13 cellular contexts compared by ENCODE assay signal in the genomic region with DNA sequence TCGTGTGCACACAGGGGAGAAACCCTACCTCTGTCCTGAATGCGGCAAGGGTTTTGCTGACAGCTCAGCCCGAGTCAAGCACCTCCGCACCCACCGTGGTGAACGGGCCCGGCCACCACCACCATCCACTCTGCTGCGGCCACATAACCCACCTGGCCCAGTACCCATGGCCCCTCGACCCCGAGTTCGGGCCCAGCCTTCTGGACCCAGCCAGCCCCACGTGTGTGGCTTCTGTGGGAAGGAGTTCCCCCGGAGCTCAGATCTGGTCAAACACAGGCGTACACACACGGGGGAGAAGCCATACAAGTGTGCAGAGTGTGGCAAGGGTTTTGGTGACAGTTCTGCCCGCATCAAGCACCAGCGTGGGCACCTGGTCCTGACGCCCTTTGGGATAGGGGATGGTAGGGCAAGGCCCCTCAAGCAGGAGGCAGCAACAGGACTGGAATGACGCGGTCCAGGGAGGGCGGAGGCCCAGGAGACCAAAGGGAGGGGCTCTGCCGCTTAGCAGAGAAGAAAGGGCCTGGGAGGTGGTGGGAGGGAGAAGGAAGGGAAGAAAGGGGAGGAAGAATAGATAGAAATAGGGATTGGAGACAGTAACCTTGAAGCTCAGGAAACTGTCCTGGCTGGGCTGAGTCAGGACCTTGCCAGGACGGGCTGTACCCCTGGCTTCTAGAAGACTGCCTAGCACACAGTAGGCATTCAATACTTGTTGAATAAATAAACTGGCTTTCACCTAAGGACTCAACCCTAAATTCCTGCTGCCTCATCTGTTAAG. TPM values are rescaled to one million over a fixed set of nuclear protein-coding genes. Genes with fewer than 3 reads are reported as not detected.
DNase-seq lines count a peak whose midpoint lies in the region; ATAC-seq and TF ChIP-seq lines count a peak whose summit lies in the region.
"Had no signal": no experiment of that assay in that cellular context is flagged by ENCODE, and none has a peak within 500 bp of the region (broad histone marks: within the 10 kb centered on the region; RNA-seq: fewer than 3 reads in every experiment).

No MANE protein-coding gene starts in this region.

- TF ChIP-seq RAD21 in IMR-90 (IDR thresholded peaks at IDR 0.05; ENCODE audit: low read length): no peak

- H3K27ac Mint-ChIP-seq in CD4-positive, alpha-beta T cell: peak overlapping the region; percentile 76
- peak overlapping the region; percentile 83 for H3K27ac Mint-ChIP-seq in neural crest cell (ENCODE audit: unreplicated experiment)

- no peaks in the 10 kb centered on the region for H3K9me3 ChIP-seq in CD4-positive, alpha-beta T cell (ENCODE audit: control insufficient read depth, low read length)
- no peaks in the 10 kb centered on the region for H3K9me3 ChIP-seq in IMR-90 (ENCODE audit: control insufficient read depth, insufficient read depth, low read length)
- no peaks in the 10 kb centered on the region for H3K9me3 ChIP-seq in testis

- H3K56ac ChIP-seq in IMR-90 (ENCODE audit: extremely low read depth, insufficient read depth, low read length): no peak overlapping the region

- no peak for ATAC-seq in CD4-positive, alpha-beta T cell (ENCODE audit: poor library complexity)
- ATAC-seq in IMR-90 (ENCODE audit: low read depth) (no peak), GM21367 (IDR thresholded peaks at IDR 0.05; ENCODE audit: unreplicated experiment) (no peak), HG02571 (IDR thresholded peaks at IDR 0.05; ENCODE audit: unreplicated experiment) (no peak), sciatic nerve (no peak)
- ATAC-seq: esophagus mucosa, Right ventricle myocardium inferior had no signal

- H3K79me1 ChIP-seq in IMR-90 (ENCODE audit: low read depth in 1 of 2, low read length in 2 of 2): peaks cover 0 to 46% of the 10 kb centered on the region in 2 experiments; a peak in 3 of 4 replicates

- peak overlapping the region; percentile 82 for H2AK9ac ChIP-seq in IMR-90 (replicated peaks; ENCODE audit: low read depth, low read length, poor library complexity)

- dilution Hi-C loops in IMR-90 (cut with HindIII; ENCODE audit: low sequenced_read_pairs, unreplicated experiment): no loop called here

- no peak overlapping the region for H3K14ac ChIP-seq in IMR-90 (replicated peaks; ENCODE audit: low read depth, low read length)

- no peak overlapping the region for H3K27ac ChIP-seq in CD4-positive, alpha-beta T cell (ENCODE audit: low read depth, low read length)
- H3K27ac ChIP-seq in IMR-90 (ENCODE audit: insufficient read depth, low read length) (no peak overlapping the region; the same call in 1 of the 2 replicates), dorsolateral prefrontal cortex (peak overlapping the region in 40 of 59 donors; percentile 23 to 96 (median 89)), testis (no peak overlapping the region)

- H4K5ac ChIP-seq in IMR-90 (ENCODE audit: low read depth, low read length): no peak overlapping the region; the same call in 1 of the 2 replicates

- H3K9me1 ChIP-seq in IMR-90 (ENCODE audit: insufficient read depth, low read length): peaks cover 4% of the 10 kb centered on the region; the same call in 1 of the 2 replicates

- CTCF ChIA-PET in CD4-positive, alpha-beta T cell (lab: Charles Lee): interaction anchor here (2.2 kb wide), 2 partner anchors 10 to 11 kb away, joined by 7 to 10 read pairs; no protein-coding TSS in a partner anchor
- CTCF ChIA-PET in IMR-90 (lab: Yijun Ruan, JAX): interaction anchor here (0.9 kb wide), 1 partner anchor 11 kb away, joined by 3 read pairs; no protein-coding TSS in a partner anchor

- peak overlapping the region; percentile 84 for H2AK5ac ChIP-seq in IMR-90 (ENCODE audit: low read depth, low read length)

- H2AFZ ChIP-seq in IMR-90 (replicated peaks; ENCODE audit: low read length, poor library complexity): no peak overlapping the region

- no peak overlapping the region for H4K91ac ChIP-seq in IMR-90 (ENCODE audit: insufficient read depth, low read depth, low read length)

- no peak overlapping the region for H2BK15ac ChIP-seq in IMR-90 (ENCODE audit: low read depth, low read length)

- no peak for TF ChIP-seq CTCF in CD4-positive, alpha-beta T cell (IDR thresholded peaks at IDR 0.05)
- no peak for TF ChIP-seq CTCF in IMR-90 (conservative IDR thresholded peaks at IDR 0.05; ENCODE audit: low read depth, low read length)
- no peak for TF ChIP-seq CTCF in dorsolateral prefrontal cortex (IDR thresholded peaks at IDR 0.05 in 54 of 56, conservative IDR thresholded peaks at IDR 0.05 in 2 of 56; ENCODE audit: low read depth in 1 of 56, partially characterized antibody in 56 of 56)
- no peak for TF ChIP-seq CTCF in neural crest cell (conservative IDR thresholded peaks at IDR 0.05)
- no peak for TF ChIP-seq CTCF in testis (IDR thresholded peaks at IDR 0.05)

- no peaks in the 10 kb centered on the region for H3K27me3 Mint-ChIP-seq in CD4-positive, alpha-beta T cell
- peaks cover 3% of the 10 kb centered on the region for H3K27me3 Mint-ChIP-seq in neural crest cell (ENCODE audit: low read depth)

- H3K36me3 ChIP-seq in IMR-90 (ENCODE audit: control insufficient read depth, insufficient read depth, low read length): peaks cover 12% of the 10 kb centered on the region; the same call in 1 of the 2 replicates
- H3K36me3 ChIP-seq in testis (ENCODE audit: low read depth, missing control alignments): no peaks in the 10 kb centered on the region

- no peak overlapping the region for H3K4me2 ChIP-seq in IMR-90 (ENCODE audit: low read depth, low read length)

- peak overlapping the region; percentile 2; the same call in 1 of the 2 replicates for H2BK20ac ChIP-seq in IMR-90 (ENCODE audit: low read depth, low read length)

- H3K23ac ChIP-seq in IMR-90 (ENCODE audit: low read depth, low read length): peak overlapping the region; percentile 95; the same call in 1 of the 2 replicates

- H4K20me1 ChIP-seq in IMR-90 (ENCODE audit: insufficient read depth, low read length): no peaks in the 10 kb centered on the region

- intact Hi-C loops in CD4-positive, alpha-beta T cell (cut with DNase I, micrococcal nuclease): no loop called here
- intact Hi-C loops in IMR-90 (cut with micrococcal nuclease): no loop called here
- intact Hi-C loops in dorsolateral prefrontal cortex (cut with DNase I): loop anchor here in 1 of 2 donors (5.0 to 10.0 kb wide), 2 partner anchors 304 to 332 kb away; partner anchors contain the start of genes ALDOA, TBX6 and YPEL3
- intact Hi-C loops in sciatic nerve (cut with DNase I): no loop called here
- intact Hi-C loops in testis (cut with DNase I; ENCODE audit: low total_unique reads): no loop called here

- no peak overlapping the region for H3K4me3 ChIP-seq in IMR-90 (ENCODE audit: insufficient read depth, low read depth, low read length)
- H3K4me3 ChIP-seq in dorsolateral prefrontal cortex: peak overlapping the region in 1 of 59 donors; percentile 80
- H3K4me3 ChIP-seq in testis: no peak overlapping the region

- POLR2A ChIA-PET in CD4-positive, alpha-beta T cell (lab: Charles Lee): interaction anchor here (9.0 kb wide), 1 partner anchor 18 kb away, joined by 147 read pairs; the partner anchor contains the start of gene SEPTIN1
- POLR2A ChIA-PET in IMR-90 (lab: Charles Lee; ENCODE audit: unreplicated experiment): no interaction called here

- WGBS in IMR-90 (ENCODE audit: extremely low coverage in 2 of 2, insufficient read length in 1 of 2), 2 experiments: 88% methylated on average over 5 of the region's 23 CpGs; no CpG with 5 or more reads in 1 of the 2 experiments
- WGBS in testis, 2 donors: 58 to 71% methylated on average over 9 to 23 of the region's 23 CpGs

- BruUV-seq in IMR-90 (replicated peaks; lab: Mats Ljungman, UMichigan): no TSS peak

- H3K4me3 Mint-ChIP-seq in CD4-positive, alpha-beta T cell: peak overlapping the region; percentile 70
- H3K4me3 Mint-ChIP-seq in neural crest cell: peak overlapping the region; percentile 94

- H3K4me1 ChIP-seq in IMR-90 (ENCODE audit: control insufficient read depth, insufficient read depth, low read length) (peaks cover 10% of the 10 kb centered on the region), testis (peaks cover 6% of the 10 kb centered on the region)

- H3K18ac ChIP-seq in IMR-90 (ENCODE audit: low read depth, low read length): no peak overlapping the region

- no peak overlapping the region for H2BK5ac ChIP-seq in IMR-90 (ENCODE audit: low read depth, low read length, poor library complexity, severe bottlenecking)

- no peak for TF ChIP-seq POLR2A in IMR-90 (IDR thresholded peaks at IDR 0.05; ENCODE audit: low read depth, low read length)
- TF ChIP-seq POLR2A in testis (IDR thresholded peaks at IDR 0.05): no peak

- in situ Hi-C loops in IMR-90 (cut with MboI; ENCODE audit: low sequenced_read_pairs): no loop called here

- H4K8ac ChIP-seq in IMR-90 (ENCODE audit: low read depth in 2 of 2, low read length in 2 of 2): peak overlapping the region in 1 of 2 experiments; percentile 4; a peak in 2 of 4 replicates

- no peak overlapping the region for H3K9ac ChIP-seq in IMR-90 (ENCODE audit: low read depth, low read length)

- H3K27me3 ChIP-seq in CD4-positive, alpha-beta T cell (ENCODE audit: control insufficient read depth, insufficient read depth, low read length): no peaks in the 10 kb centered on the region
- no peaks in the 10 kb centered on the region for H3K27me3 ChIP-seq in IMR-90 (ENCODE audit: control insufficient read depth, insufficient read depth, low read length)
- H3K27me3 ChIP-seq in dorsolateral prefrontal cortex: no peaks in the 10 kb centered on the region
- H3K27me3 ChIP-seq in testis: no peaks in the 10 kb centered on the region

- DNase-seq in CD4-positive, alpha-beta T cell: no peak
- no peak for DNase-seq in IMR-90
- DNase-seq in dorsolateral prefrontal cortex: no peak
- no peak for DNase-seq in neural crest cell (ENCODE audit: low read depth, low spot score)
- no peak for DNase-seq in sciatic nerve (ENCODE audit: low spot score)
- DNase-seq in testis: no peak
- DNase-seq: kidney, NCI-H2171 treated with DMSO at 0.1 percent for 48 hours had no signal

- peaks cover 53% of the 10 kb centered on the region for H3K4me1 Mint-ChIP-seq in CD4-positive, alpha-beta T cell (ENCODE audit: low read depth)
- H3K4me1 Mint-ChIP-seq in neural crest cell: peaks cover 49% of the 10 kb centered on the region

- H2BK120ac ChIP-seq in IMR-90 (ENCODE audit: low read depth, low read length): no peak overlapping the region

- no peaks in the 10 kb centered on the region for H3K9me3 Mint-ChIP-seq in CD4-positive, alpha-beta T cell
- H3K9me3 Mint-ChIP-seq in neural crest cell: no peaks in the 10 kb centered on the region

- peaks cover 13% of the 10 kb centered on the region for H3K36me3 Mint-ChIP-seq in CD4-positive, alpha-beta T cell (ENCODE audit: low read depth)
- peaks cover 3% of the 10 kb centered on the region for H3K36me3 Mint-ChIP-seq in neural crest cell (ENCODE audit: low read depth)

- no peak overlapping the region; the same call in 1 of the 2 replicates for H3K4ac ChIP-seq in IMR-90 (ENCODE audit: low read depth, low read length)

RNA-seq across cellular contexts. Expression of gene ZNF48, which starts 3.6 kb away (rescaled TPM):
- 1 to 10 TPM; 3.4 to 3.5 TPM for total RNA-seq in CD4-positive, alpha-beta T cell
- 6.6 and 6.9 TPM in 2 replicates for total RNA-seq in IMR-90 (2012; rRNA removed)
- 5.8 and 6.7 TPM in 2 replicates for polyA plus RNA-seq in IMR-90 (2012; rRNA removed)
- polyA plus RNA-seq in IMR-90 (2012; cell fraction: cytosol; rRNA removed): 5.6 and 5.8 TPM in 2 replicates
- polyA plus RNA-seq in IMR-90 (2012; cell fraction: nucleus; rRNA removed; ENCODE audit: low replicate concordance): 5.3 and 10.5 TPM in 2 replicates
- 10 to 100 TPM; 10.1 to 24.9 (median 16.6) TPM for total RNA-seq in dorsolateral prefrontal cortex
- total RNA-seq in neural crest cell: 59.9 and 60.9 TPM in 2 replicates
- total RNA-seq in sciatic nerve: 6.7 TPM
- 1 to 10 TPM; 6.5 to 9.0 TPM for total RNA-seq in testis
- 6.3 TPM for polyA plus RNA-seq in testis (ENCODE audit: insufficient read depth, low read depth, low replicate concordance)

RNA-seq across cellular contexts. Expression of gene ZNF771, which starts 8.6 kb away (rescaled TPM):
- total RNA-seq in CD4-positive, alpha-beta T cell: 1 to 10 TPM in 1 of 2 experiments, under 1 TPM in 1; 0.80 to 1.2 TPM
- total RNA-seq in IMR-90 (2012; rRNA removed): 5.2 and 5.8 TPM in 2 replicates
- polyA plus RNA-seq in IMR-90 (2012; rRNA removed): 10.9 and 16.8 TPM in 2 replicates
- 13.4 and 37.4 TPM in 2 replicates for polyA plus RNA-seq in IMR-90 (2012; cell fraction: cytosol; rRNA removed)
- polyA plus RNA-seq in IMR-90 (2012; cell fraction: nucleus; rRNA removed; ENCODE audit: low replicate concordance): 19.9 and 62.3 TPM in 2 replicates
- total RNA-seq in dorsolateral prefrontal cortex: 10 to 100 TPM; 15.2 to 48.7 (median 27.1) TPM
- total RNA-seq in neural crest cell: 17.5 and 18.9 TPM in 2 replicates
- total RNA-seq in sciatic nerve: 7.5 TPM
- 10 to 100 TPM; 35.6 to 37.2 TPM for total RNA-seq in testis
- polyA plus RNA-seq in testis (ENCODE audit: insufficient read depth, low read depth, low replicate concordance): 3.0 TPM

RNA-seq across cellular contexts. Expression of gene SEPTIN1, which starts 16.5 kb away (rescaled TPM):
- 100 to 1,000 TPM; 161 to 163 TPM for total RNA-seq in CD4-positive, alpha-beta T cell
- total RNA-seq in IMR-90 (2012; rRNA removed): not detected in 2 replicates
- 0.24 and 0.50 TPM in 2 replicates for polyA plus RNA-seq in IMR-90 (2012; rRNA removed)
- polyA plus RNA-seq in IMR-90 (2012; cell fraction: cytosol; rRNA removed): 0.12 and 0.27 TPM in 2 replicates
- 0.46 and 0.60 TPM in 2 replicates for polyA plus RNA-seq in IMR-90 (2012; cell fraction: nucleus; rRNA removed; ENCODE audit: low replicate concordance)
- total RNA-seq in dorsolateral prefrontal cortex: 1 to 10 TPM; 1.6 to 8.3 (median 4.0) TPM
- total RNA-seq in neural crest cell: 2.3 and 2.9 TPM in 2 replicates
- total RNA-seq in sciatic nerve: 7.2 TPM
- 1 to 10 TPM in 1 of 2 donors, under 1 TPM in 1; 0.63 to 2.4 TPM for total RNA-seq in testis
- 3.9 TPM for polyA plus RNA-seq in testis (ENCODE audit: insufficient read depth, low read depth, low replicate concordance)

RNA-seq across cellular contexts. Expression of gene MYL11, which starts 24.2 kb away (rescaled TPM):
- total RNA-seq in CD4-positive, alpha-beta T cell: 1 to 10 TPM in 1 of 2 experiments, under 1 TPM in 1; 0.95 to 2.4 TPM
- total RNA-seq in IMR-90 (2012; rRNA removed): not detected in 2 replicates
- polyA plus RNA-seq in IMR-90 (2012; rRNA removed): 1.1 and 1.2 TPM in 2 replicates
- polyA plus RNA-seq in IMR-90 (2012; cell fraction: cytosol; rRNA removed): not detected in 2 replicates
- not detected in 2 replicates for polyA plus RNA-seq in IMR-90 (2012; cell fraction: nucleus; rRNA removed; ENCODE audit: low replicate concordance)
- total RNA-seq in dorsolateral prefrontal cortex: 1 to 10 TPM in 12 of 120 experiments, under 1 TPM in 1, not detected in 107; 0.95 to 3.8 (median 2.0) TPM
- not detected in 2 replicates for total RNA-seq in neural crest cell
- not detected for total RNA-seq in sciatic nerve
- total RNA-seq in testis: 1 to 10 TPM; 2.5 to 4.2 TPM
- 18.5 TPM for polyA plus RNA-seq in testis (ENCODE audit: insufficient read depth, low read depth, low replicate concordance)
- total RNA-seq: kidney, pulmonary artery endothelial cell, Right ventricle myocardium inferior had no signal

RNA-seq across cellular contexts. Expression of gene TBC1D10B, which starts 28.6 kb away (rescaled TPM):
- 10 to 100 TPM; 12.7 to 14.7 TPM for total RNA-seq in CD4-positive, alpha-beta T cell
- 8.1 and 8.4 TPM in 2 replicates for total RNA-seq in IMR-90 (2012; rRNA removed)
- 24.9 and 26.4 TPM in 2 replicates for polyA plus RNA-seq in IMR-90 (2012; rRNA removed)
- 30.8 and 40.6 TPM in 2 replicates for polyA plus RNA-seq in IMR-90 (2012; cell fraction: cytosol; rRNA removed)
- 41.1 and 73.5 TPM in 2 replicates for polyA plus RNA-seq in IMR-90 (2012; cell fraction: nucleus; rRNA removed; ENCODE audit: low replicate concordance)
- 10 to 100 TPM; 50.3 to 87.6 (median 67.1) TPM for total RNA-seq in dorsolateral prefrontal cortex
- 39.7 and 45.6 TPM in 2 replicates for total RNA-seq in neural crest cell
- total RNA-seq in sciatic nerve: 39.6 TPM
- 10 to 100 TPM; 60.5 to 64.0 TPM for total RNA-seq in testis
- 86.2 TPM for polyA plus RNA-seq in testis (ENCODE audit: insufficient read depth, low read depth, low replicate concordance)

Comparison
In these comparisons a context has a peak if more than half of its experiments do, and no peak if none do; other contexts are left out.
1. H3K27ac ChIP-seq: peak in dorsolateral prefrontal cortex (40 of 59); none in CD4-positive, alpha-beta T cell (single experiment), IMR-90 (single experiment) and testis (0 of 2).
2. RNA of gene SEPTIN1, which starts 16.5 kb away (total RNA-seq): 161 to 163 TPM in CD4-positive, alpha-beta T cell; 7.2 TPM in sciatic nerve (single experiment), 1.6 to 8.3 TPM in dorsolateral prefrontal cortex, 0.63 to 2.4 TPM in testis, 2.3 to 2.9 TPM in neural crest cell and not detected in IMR-90; every median in the first group is over 10 times any median in the second.